ENCODE assay signal across 1 cellular context in genomic region chr11:48384670-48385069, GRCh38.
TF ChIP-seq lines count a peak whose summit lies in the region.

No MANE protein-coding gene starts in this region.

TF ChIP-seq in GM23338, 12 proteins besides CTCF, POLR2A, EP300 and RAD21 (continued from another document):
- TF ChIP-seq, protein P1, sequence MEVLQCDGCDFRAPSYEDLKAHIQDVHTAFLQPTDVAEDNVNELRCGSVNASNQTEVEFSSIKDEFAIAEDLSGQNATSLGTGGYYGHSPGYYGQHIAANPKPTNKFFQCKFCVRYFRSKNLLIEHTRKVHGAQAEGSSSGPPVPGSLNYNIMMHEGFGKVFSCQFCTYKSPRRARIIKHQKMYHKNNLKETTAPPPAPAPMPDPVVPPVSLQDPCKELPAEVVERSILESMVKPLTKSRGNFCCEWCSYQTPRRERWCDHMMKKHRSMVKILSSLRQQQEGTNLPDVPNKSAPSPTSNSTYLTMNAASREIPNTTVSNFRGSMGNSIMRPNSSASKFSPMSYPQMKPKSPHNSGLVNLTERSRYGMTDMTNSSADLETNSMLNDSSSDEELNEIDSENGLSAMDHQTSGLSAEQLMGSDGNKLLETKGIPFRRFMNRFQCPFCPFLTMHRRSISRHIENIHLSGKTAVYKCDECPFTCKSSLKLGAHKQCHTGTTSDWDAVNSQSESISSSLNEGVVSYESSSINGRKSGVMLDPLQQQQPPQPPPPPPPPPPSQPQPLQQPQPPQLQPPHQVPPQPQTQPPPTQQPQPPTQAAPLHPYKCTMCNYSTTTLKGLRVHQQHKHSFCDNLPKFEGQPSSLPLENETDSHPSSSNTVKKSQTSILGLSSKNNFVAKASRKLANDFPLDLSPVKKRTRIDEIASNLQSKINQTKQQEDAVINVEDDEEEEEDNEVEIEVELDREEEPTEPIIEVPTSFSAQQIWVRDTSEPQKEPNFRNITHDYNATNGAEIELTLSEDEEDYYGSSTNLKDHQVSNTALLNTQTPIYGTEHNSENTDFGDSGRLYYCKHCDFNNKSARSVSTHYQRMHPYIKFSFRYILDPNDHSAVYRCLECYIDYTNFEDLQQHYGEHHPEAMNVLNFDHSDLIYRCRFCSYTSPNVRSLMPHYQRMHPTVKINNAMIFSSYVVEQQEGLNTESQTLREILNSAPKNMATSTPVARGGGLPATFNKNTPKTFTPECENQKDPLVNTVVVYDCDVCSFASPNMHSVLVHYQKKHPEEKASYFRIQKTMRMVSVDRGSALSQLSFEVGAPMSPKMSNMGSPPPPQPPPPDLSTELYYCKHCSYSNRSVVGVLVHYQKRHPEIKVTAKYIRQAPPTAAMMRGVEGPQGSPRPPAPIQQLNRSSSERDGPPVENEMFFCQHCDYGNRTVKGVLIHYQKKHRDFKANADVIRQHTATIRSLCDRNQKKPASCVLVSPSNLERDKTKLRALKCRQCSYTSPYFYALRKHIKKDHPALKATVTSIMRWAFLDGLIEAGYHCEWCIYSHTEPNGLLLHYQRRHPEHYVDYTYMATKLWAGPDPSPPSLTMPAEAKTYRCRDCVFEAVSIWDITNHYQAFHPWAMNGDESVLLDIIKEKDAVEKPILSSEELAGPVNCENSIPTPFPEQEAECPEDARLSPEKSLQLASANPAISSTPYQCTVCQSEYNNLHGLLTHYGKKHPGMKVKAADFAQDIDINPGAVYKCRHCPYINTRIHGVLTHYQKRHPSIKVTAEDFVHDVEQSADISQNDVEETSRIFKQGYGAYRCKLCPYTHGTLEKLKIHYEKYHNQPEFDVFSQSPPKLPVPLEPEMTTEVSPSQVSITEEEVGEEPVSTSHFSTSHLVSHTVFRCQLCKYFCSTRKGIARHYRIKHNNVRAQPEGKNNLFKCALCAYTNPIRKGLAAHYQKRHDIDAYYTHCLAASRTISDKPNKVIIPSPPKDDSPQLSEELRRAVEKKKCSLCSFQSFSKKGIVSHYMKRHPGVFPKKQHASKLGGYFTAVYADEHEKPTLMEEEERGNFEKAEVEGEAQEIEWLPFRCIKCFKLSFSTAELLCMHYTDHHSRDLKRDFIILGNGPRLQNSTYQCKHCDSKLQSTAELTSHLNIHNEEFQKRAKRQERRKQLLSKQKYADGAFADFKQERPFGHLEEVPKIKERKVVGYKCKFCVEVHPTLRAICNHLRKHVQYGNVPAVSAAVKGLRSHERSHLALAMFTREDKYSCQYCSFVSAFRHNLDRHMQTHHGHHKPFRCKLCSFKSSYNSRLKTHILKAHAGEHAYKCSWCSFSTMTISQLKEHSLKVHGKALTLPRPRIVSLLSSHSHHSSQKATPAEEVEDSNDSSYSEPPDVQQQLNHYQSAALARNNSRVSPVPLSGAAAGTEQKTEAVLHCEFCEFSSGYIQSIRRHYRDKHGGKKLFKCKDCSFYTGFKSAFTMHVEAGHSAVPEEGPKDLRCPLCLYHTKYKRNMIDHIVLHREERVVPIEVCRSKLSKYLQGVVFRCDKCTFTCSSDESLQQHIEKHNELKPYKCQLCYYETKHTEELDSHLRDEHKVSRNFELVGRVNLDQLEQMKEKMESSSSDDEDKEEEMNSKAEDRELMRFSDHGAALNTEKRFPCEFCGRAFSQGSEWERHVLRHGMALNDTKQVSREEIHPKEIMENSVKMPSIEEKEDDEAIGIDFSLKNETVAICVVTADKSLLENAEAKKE (CRISPR knock-in tag; IDR thresholded peaks at IDR 0.05) = no peak
- TF ChIP-seq JUNB (IDR thresholded peaks at IDR 0.05; ENCODE audit: unreplicated experiment) (no peak), STAT1 (IDR thresholded peaks at IDR 0.05; ENCODE audit: unreplicated experiment) (no peak), CREB1 (CRISPR knock-in tag; IDR thresholded peaks at IDR 0.05; ENCODE audit: low read depth) (no peak), POLR2AphosphoS5 (IDR thresholded peaks at IDR 0.05; ENCODE audit: low read depth) (no peak), ETS1 (IDR thresholded peaks at IDR 0.05) (no peak)
